13 cellular contexts compared by ENCODE assay signal in the genomic region with DNA sequence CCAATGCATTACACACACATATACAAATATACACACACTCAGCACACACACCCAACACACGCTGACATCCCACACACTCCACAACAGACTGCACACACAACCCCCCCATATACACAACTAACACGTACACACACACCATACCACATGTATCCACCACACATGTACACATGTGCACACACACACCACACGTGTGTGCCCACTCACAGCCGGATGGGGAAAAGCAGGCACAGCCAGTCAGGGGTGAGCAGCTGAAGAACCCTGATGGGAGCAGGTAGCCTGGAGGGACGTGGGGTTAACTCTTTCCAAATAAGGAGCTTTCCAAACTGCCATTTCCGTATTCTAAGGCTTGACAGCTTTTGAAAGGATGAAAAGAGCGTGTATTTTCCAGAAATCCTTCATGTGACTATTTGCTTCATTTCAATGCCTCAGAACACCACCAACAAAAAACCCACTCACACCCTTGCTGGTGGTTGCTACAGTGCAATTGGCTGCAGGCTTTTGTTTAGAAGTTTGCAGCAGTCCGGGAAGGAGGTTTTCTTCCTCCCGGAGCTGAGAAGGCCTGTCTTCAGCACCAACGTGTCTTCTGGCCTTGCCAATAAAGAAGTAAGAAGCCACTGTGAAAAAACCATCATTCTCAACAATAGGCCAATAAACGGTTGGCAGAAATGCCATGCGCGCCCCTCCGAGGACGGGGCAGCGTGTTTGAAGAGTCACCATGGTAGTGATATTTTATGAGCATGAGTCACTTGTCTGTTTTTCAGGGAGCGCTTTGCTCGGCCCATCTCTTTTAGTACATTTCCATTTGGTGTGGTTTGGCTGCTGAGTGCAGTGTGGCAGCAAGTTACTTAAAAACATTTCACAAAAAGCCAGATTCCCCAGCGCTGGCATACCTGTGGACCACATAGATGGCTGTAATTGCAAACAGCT.
DNase-seq lines count a peak whose midpoint lies in the region; ATAC-seq and TF ChIP-seq lines count a peak whose summit lies in the region.
"Had no signal": no experiment of that assay in that cellular context is flagged by ENCODE, and none has a peak within 500 bp of the region (broad histone marks: within the 10 kb centered on the region; RNA-seq: fewer than 3 reads in every experiment).

No MANE protein-coding gene starts in this region.

- H3K36me3 ChIP-seq in PC-3 (ENCODE audit: low read depth, low read length) (no peaks in the 10 kb centered on the region), sigmoid colon (no peaks in the 10 kb centered on the region), thyroid gland (no peaks in the 10 kb centered on the region)
- H3K36me3 ChIP-seq: cardiac muscle cell, neutrophil, WERI-Rb-1 had no signal

- TF ChIP-seq POLR2A in sigmoid colon (IDR thresholded peaks at IDR 0.05), result no peak
- TF ChIP-seq POLR2A in thyroid gland (IDR thresholded peaks at IDR 0.05), result no peak

- H3K4me1 ChIP-seq in PC-3 (ENCODE audit: insufficient read depth, low read length) (peaks cover 35% of the 10 kb centered on the region), sigmoid colon (peaks cover 0 to 18% (median 14%) of the 10 kb centered on the region in 4 donors), thyroid gland (no peaks in the 10 kb centered on the region)

- 37 to 64% methylated on average over 19 of the region's 19 CpGs for WGBS in sigmoid colon, 2 donors
- WGBS in thyroid gland, 2 donors, result 89% methylated on average over 19 of the region's 19 CpGs

- peak overlapping the region; percentile 52 for H3K9ac ChIP-seq in PC-3 (ENCODE audit: low read length)

- H3K9me2 ChIP-seq in PC-3 (replicated peaks; ENCODE audit: low read length), result no peaks in the 10 kb centered on the region

- CTCF ChIA-PET in PC-3 (lab: Charles Lee), result no interaction called here

- H3K79me2 ChIP-seq in PC-3 (ENCODE audit: low read length), result no peaks in the 10 kb centered on the region

- BruUV-seq in PC-3 (replicated peaks; lab: Mats Ljungman, UMichigan), result no TSS peak

- intact Hi-C loops in PC-3 (cut with micrococcal nuclease) (loop anchor here (2.0 kb wide), 1 partner anchor 64 kb away; no protein-coding TSS in a partner anchor), sigmoid colon (cut with DNase I) (loop anchor here (5.0 kb wide), 1 partner anchor 129 kb away; a partner anchor contains a TSS), thyroid gland (cut with DNase I) (no loop called here)

- POLR2A ChIA-PET in PC-3 (lab: Charles Lee; ENCODE audit: unreplicated experiment), result no interaction called here

- TF ChIP-seq EP300 in sigmoid colon (IDR thresholded peaks at IDR 0.05), result no peak

- no peaks in the 10 kb centered on the region for H4K20me1 ChIP-seq in PC-3 (ENCODE audit: low read length)

- H3K4me3 ChIP-seq in PC-3 (ENCODE audit: low read length) (0 out of 2 replicates have a peak overlapping the region, but pooled peaks have one; percentile 6), sigmoid colon (peak overlapping the region in 3 of 4 donors; percentile 4 to 13 (median 8)), thyroid gland (replicated peaks in 1 of 3) (no peak overlapping the region)
- H3K4me3 ChIP-seq: cardiac muscle cell had no signal

- no peaks in the 10 kb centered on the region for H3F3A ChIP-seq in PC-3 (ENCODE audit: low read length, unreplicated experiment)

- no peaks in the 10 kb centered on the region for H3K27me3 ChIP-seq in PC-3 (ENCODE audit: low read length)
- no peaks in the 10 kb centered on the region for H3K27me3 ChIP-seq in sigmoid colon
- H3K27me3 ChIP-seq in thyroid gland, result no peaks in the 10 kb centered on the region
- H3K27me3 ChIP-seq: cardiac muscle cell, neutrophil had no signal

- H2AFZ ChIP-seq in PC-3 (ENCODE audit: low read length), result peak overlapping the region; percentile 50

- peak; percentile 91 for ATAC-seq in PC-3
- ATAC-seq: activated T-cell treated with anti-CD3 and anti-CD28 coated beads, Interleukin-2, amount 50 U/mL, for 72 hours had no signal

- DNase-seq in GM04503 (ENCODE audit: low read depth) (peak; percentile 80), PC-3 (peak; percentile 94), dermis blood vessel endothelial cell (peak; percentile 54), sigmoid colon (peak; percentile 74), mesenteric fat pad (ENCODE audit: low spot score) (no peak), thyroid gland (no peak)
- no peak for DNase-seq in NK-92 treated with Interleukin-12 subunit alpha and Interleukin-12 subunit beta, amount 100 ng/mL, for 24 hours (lab: John Stamatoyannopoulos, UW)
- no peak for DNase-seq in activated effector memory CD4-positive, alpha-beta T cell treated with Interleukin-2 at 50 U/mL for 16 hours
- DNase-seq: activated T-cell treated with anti-CD3 and anti-CD28 coated beads, Interleukin-2, amount 50 U/mL, for 72 hours; NCI-H1694 treated with DMSO at 0.1 percent for 48 hours; WERI-Rb-1 had no signal

- TF ChIP-seq CTCF in PC-3 (conservative IDR thresholded peaks at IDR 0.05; ENCODE audit: low read depth, low read length) (no peak), sigmoid colon (IDR thresholded peaks at IDR 0.05) (no peak), thyroid gland (IDR thresholded peaks at IDR 0.05) (no peak)

- peak overlapping the region; percentile 76 for H3K4me2 ChIP-seq in PC-3 (ENCODE audit: low read length)

- no peaks in the 10 kb centered on the region for H3K9me3 ChIP-seq in PC-3 (ENCODE audit: low read length)
- H3K9me3 ChIP-seq in sigmoid colon, result no peaks in the 10 kb centered on the region
- H3K9me3 ChIP-seq in thyroid gland, result no peaks in the 10 kb centered on the region
- H3K9me3 ChIP-seq: neutrophil had no signal

- peak overlapping the region; percentile 84 for H3K27ac ChIP-seq in PC-3 (ENCODE audit: low read length)
- peak overlapping the region; percentile 64 to 74 (median 65) for H3K27ac ChIP-seq in sigmoid colon
- no peak overlapping the region for H3K27ac ChIP-seq in thyroid gland
- H3K27ac ChIP-seq: cardiac muscle cell, neutrophil, WERI-Rb-1 had no signal

Comparison
In these comparisons a context has a peak if more than half of its experiments do, and no peak if none do; other contexts are left out.
1. DNase-seq: peak in GM04503 (single experiment), PC-3 (single experiment), dermis blood vessel endothelial cell (single experiment) and sigmoid colon (single experiment); none in mesenteric fat pad (single experiment), NK-92 treated with Interleukin-12 subunit alpha and Interleukin-12 subunit beta, amount 100 ng/mL, for 24 hours (single experiment), thyroid gland (0 of 2) and activated effector memory CD4-positive, alpha-beta T cell treated with Interleukin-2 at 50 U/mL for 16 hours (single experiment).
2. H3K27ac ChIP-seq: peak in PC-3 (single experiment) and sigmoid colon (4 of 4); none in thyroid gland (0 of 3).
3. H3K4me3 ChIP-seq: peak in PC-3 (single experiment) and sigmoid colon (3 of 4); none in thyroid gland (0 of 3).